In genomic region chr20:32555584-32555983, GRCh38 we compare ENCODE assay signal across 11 cellular contexts.
"Had no signal": no experiment of that assay in that cellular context is flagged by ENCODE, and none has a peak within 500 bp of the region (broad histone marks: within the 10 kb centered on the region; RNA-seq: fewer than 3 reads in every experiment).

No MANE protein-coding gene starts in this region.

- H3K9me3 Mint-ChIP-seq: activated T-cell treated with anti-CD3 and anti-CD28 coated beads, Interleukin-2, amount 50 U/mL, for 4 hours had no signal

- H3K4me1 ChIP-seq: stomach had no signal

- H3K27ac ChIP-seq: coronary artery, right atrium auricular region, stomach had no signal

- H3K4me3 ChIP-seq: coronary artery, lung, right atrium auricular region, stomach had no signal

- H3K9me3 ChIP-seq: right atrium auricular region, stomach had no signal

- DNase-seq: activated CD4-positive, alpha-beta T cell treated with anti-CD3 and anti-CD28 coated beads, Interleukin-2, amount 50 U/mL, for 4 hours; activated gamma-delta T cell; activated T-cell treated with anti-CD3 and anti-CD28 coated beads, Interleukin-2, amount 50 U/mL, for 4 hours; anterior cingulate cortex; erythroblast; hypothalamus; stomach; trophoblast cell had no signal

- H3K4me3 Mint-ChIP-seq: activated T-cell treated with anti-CD3 and anti-CD28 coated beads, Interleukin-2, amount 50 U/mL, for 4 hours had no signal

- H3K36me3 ChIP-seq: right atrium auricular region, stomach had no signal

- H3K27me3 ChIP-seq: right atrium auricular region had no signal
